ENCODE assay signal across 1 cellular context in genomic region chr5:141715340-141715905, GRCh38.
TF ChIP-seq lines count a peak whose summit lies in the region.

No MANE protein-coding gene starts in this region.

TF ChIP-seq in H1, 55 proteins besides CTCF, POLR2A, EP300 and RAD21:
- TF ChIP-seq HDAC2 (IDR thresholded peaks at IDR 0.05; ENCODE audit: borderline replicate concordance in 1 of 2, low read depth in 2 of 2, low read length in 2 of 2), result no peak
